10 cellular contexts compared by ENCODE assay signal in the genomic region with DNA sequence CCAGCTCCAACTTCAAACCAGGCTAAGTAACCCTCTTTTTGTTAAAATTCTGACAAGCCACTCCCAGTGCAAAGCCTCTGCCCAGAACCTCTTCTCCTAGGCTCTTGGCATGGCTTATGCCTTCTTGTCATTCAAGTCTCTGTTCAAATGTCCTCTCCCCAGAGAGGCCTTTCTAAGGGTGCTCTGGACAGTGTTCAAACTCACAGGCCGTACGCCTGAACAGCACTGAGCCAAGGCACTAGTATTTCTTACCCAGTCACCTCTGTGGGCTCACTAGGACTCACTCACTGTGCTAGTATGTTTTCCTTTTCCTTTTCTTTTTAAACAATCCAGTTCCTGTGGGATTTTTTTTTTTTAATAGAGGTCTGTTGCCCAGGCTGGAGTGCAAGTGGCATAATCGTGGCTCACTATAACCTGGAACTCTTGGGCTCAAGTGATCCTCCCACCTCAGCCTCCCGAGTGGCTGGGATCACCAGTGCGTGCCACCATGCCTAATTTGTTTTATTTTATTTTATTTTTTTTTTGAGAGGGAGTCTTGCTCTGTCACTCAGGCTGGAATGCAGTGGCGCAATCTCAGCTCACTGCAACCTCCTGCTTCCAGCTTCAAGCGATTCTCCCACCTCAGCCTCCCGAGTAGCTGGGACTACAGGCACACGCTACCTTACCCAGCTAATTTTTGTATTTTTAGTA. TPM values are rescaled to one million over a fixed set of nuclear protein-coding genes. Genes with fewer than 3 reads are reported as not detected.
DNase-seq lines count a peak whose midpoint lies in the region; ATAC-seq and TF ChIP-seq lines count a peak whose summit lies in the region.
"Had no signal": no experiment of that assay in that cellular context is flagged by ENCODE, and none has a peak within 500 bp of the region (broad histone marks: within the 10 kb centered on the region; RNA-seq: fewer than 3 reads in every experiment).

No MANE protein-coding gene starts in this region.

- peak overlapping the region; percentile 55 for H3K27ac ChIP-seq in A673 (ENCODE audit: low read depth, low read length, poor library complexity, severe bottlenecking)
- peak overlapping the region; percentile 29 for H3K27ac ChIP-seq in mesodermal cell (ENCODE audit: low read depth, low read length, severe bottlenecking)

- CTCF ChIA-PET in A673 (lab: Charles Lee) = interaction anchor here (0.7 kb wide), 1 partner anchor 346 kb away, joined by 4 read pairs; no protein-coding TSS in a partner anchor

- H3K36me3 Mint-ChIP-seq in IgD-negative memory B cell = peaks cover 2% of the 10 kb centered on the region

- WGBS in mesodermal cell (ENCODE audit: insufficient coverage in 2 of 2), 2 experiments = 94 to 95% methylated on average over 4 of the region's 9 CpGs

- intact Hi-C loops in A673 (cut with micrococcal nuclease; ENCODE audit: unreplicated experiment) = loop anchor here (5.0 kb wide), 3 partner anchors 209 to 344 kb away; no protein-coding TSS in a partner anchor

- no peak overlapping the region for H3K27ac Mint-ChIP-seq in IgD-negative memory B cell

- peaks cover 21% of the 10 kb centered on the region for H3K4me1 ChIP-seq in A673 (ENCODE audit: insufficient read depth, low read length, poor library complexity, severe bottlenecking)
- H3K4me1 ChIP-seq in mesodermal cell (ENCODE audit: control insufficient read depth, insufficient read depth, low read length, poor library complexity, severe bottlenecking) = peaks cover 19% of the 10 kb centered on the region

- H3K36me3 ChIP-seq in A673 (ENCODE audit: insufficient read depth, low read length, poor library complexity, severe bottlenecking) = peaks cover 4% of the 10 kb centered on the region
- H3K36me3 ChIP-seq in mesodermal cell (ENCODE audit: control insufficient read depth, insufficient read depth, low read length) = no peaks in the 10 kb centered on the region

- peak overlapping the region; percentile 45 to 82 (median 64) for H3K4me3 Mint-ChIP-seq in IgD-negative memory B cell

- peaks cover 5 to 18% (median 8%) of the 10 kb centered on the region in 3 donors for H3K4me1 Mint-ChIP-seq in IgD-negative memory B cell

- no TSS peak for BruUV-seq in A673 (replicated peaks; lab: Mats Ljungman, UMichigan)

- POLR2A ChIA-PET in A673 (lab: Charles Lee; ENCODE audit: low non-redundant PET) = no interaction called here

- DNase-seq in A673 (ENCODE audit: low spot score) (no peak), cardiac fibroblast (ENCODE audit: low read depth in 2 of 2) (peak; percentile 33 to 57), SHP77 (lab: John Stamatoyannopoulos, UW) (no peak)
- DNase-seq: activated CD4-positive, alpha-beta T cell treated with anti-CD3 and anti-CD28 coated beads for 4 hours had no signal

- H3K9me3 ChIP-seq in A673 (ENCODE audit: low read depth, low read length, poor library complexity, severe bottlenecking) (no peaks in the 10 kb centered on the region), mesodermal cell (ENCODE audit: control insufficient read depth, low read length) (no peaks in the 10 kb centered on the region)

- H3K27me3 Mint-ChIP-seq in IgD-negative memory B cell = no peaks in the 10 kb centered on the region

- no peak for ATAC-seq in HG02938 (IDR thresholded peaks at IDR 0.05; ENCODE audit: unreplicated experiment)
- ATAC-seq in HG03097 (IDR thresholded peaks at IDR 0.05; ENCODE audit: low FRiP score, unreplicated experiment) = no peak
- ATAC-seq in GM21723 (IDR thresholded peaks at IDR 0.05; ENCODE audit: unreplicated experiment) = no peak

- H3K27me3 ChIP-seq in A673 (replicated peaks; ENCODE audit: insufficient read depth, low read depth, low read length, poor library complexity) = no peaks in the 10 kb centered on the region

- H3K4me3 ChIP-seq in A673 (ENCODE audit: low read depth, low read length, poor library complexity, severe bottlenecking) (no peak overlapping the region), cardiac fibroblast (replicated peaks in 1 of 2; ENCODE audit: low read depth in 2 of 2, low read length in 2 of 2) (no peak overlapping the region), mesodermal cell (ENCODE audit: extremely low read depth, insufficient read depth, low read length, poor library complexity, severe bottlenecking) (no peak overlapping the region)

- no peak for TF ChIP-seq CTCF in A673 (conservative IDR thresholded peaks at IDR 0.05; ENCODE audit: low read depth, low read length)
- no peak for TF ChIP-seq CTCF in cardiac fibroblast (IDR thresholded peaks at IDR 0.05; ENCODE audit: low read depth, low read length)

- H3K9me3 Mint-ChIP-seq in IgD-negative memory B cell = no peaks in the 10 kb centered on the region

RNA-seq across cellular contexts. Expression of gene ASF1B, which starts 2.3 kb away (rescaled TPM):
- total RNA-seq in A673 (2021) = 50.0 and 54.6 TPM in 2 replicates
- polyA plus RNA-seq in IgD-negative memory B cell = 1.9 TPM
- 22.0 TPM for polyA plus RNA-seq in mesodermal cell (2013, experiment 1 of 2)
- 18.6 TPM for polyA plus RNA-seq in mesodermal cell (2013, experiment 2 of 2)

RNA-seq across cellular contexts. Expression of gene PRKACA, which starts 21.2 kb away (rescaled TPM):
- total RNA-seq in A673 (2021) = 56.7 and 77.9 TPM in 2 replicates
- 1.4 TPM for polyA plus RNA-seq in IgD-negative memory B cell
- polyA plus RNA-seq in mesodermal cell (2013, experiment 1 of 2) = 72.9 TPM
- polyA plus RNA-seq in mesodermal cell (2013, experiment 2 of 2) = 68.4 TPM

RNA-seq across cellular contexts. Expression of gene SAMD1, which starts 48.2 kb away (rescaled TPM):
- 52.9 and 56.0 TPM in 2 replicates for total RNA-seq in A673 (2021)
- 2.8 TPM for polyA plus RNA-seq in IgD-negative memory B cell
- 53.9 TPM for polyA plus RNA-seq in mesodermal cell (2013, experiment 1 of 2)
- 55.3 TPM for polyA plus RNA-seq in mesodermal cell (2013, experiment 2 of 2)

RNA-seq across cellular contexts. Expression of gene C19orf67, which starts 53.1 kb away (rescaled TPM):
- total RNA-seq in A673 (2021) = not detected in 2 replicates
- not detected for polyA plus RNA-seq in IgD-negative memory B cell
- polyA plus RNA-seq in mesodermal cell (2013, experiment 1 of 2) = not detected
- polyA plus RNA-seq in mesodermal cell (2013, experiment 2 of 2) = not detected
- total RNA-seq: glomerular endothelial cell had no signal

Comparison
In these comparisons a context has a peak if more than half of its experiments do, and no peak if none do; other contexts are left out.
1. DNase-seq: peak in cardiac fibroblast (2 of 2); none in A673 (single experiment) and SHP77 (0 of 2).